1 cellular context compared by ENCODE assay signal in genomic region chr3:195162033-195162669, GRCh38.
TF ChIP-seq lines count a peak whose summit lies in the region.

No MANE protein-coding gene starts in this region.

TF ChIP-seq in K562, 482 proteins besides CTCF, POLR2A, EP300 and RAD21 (continued from another document):
- TF ChIP-seq NFRKB (IDR thresholded peaks at IDR 0.05; ENCODE audit: low read depth): peak; percentile 59; the same call in 1 of the 2 replicates
- 0 out of 2 replicates have a peak, but pooled peaks have one; percentile 15 for TF ChIP-seq ZNF134 (CRISPR knock-in tag; conservative IDR thresholded peaks at IDR 0.05)
- TF ChIP-seq ETV5 (CRISPR knock-in tag; IDR thresholded peaks at IDR 0.05; ENCODE audit: low read depth): peak; percentile 86; the same call in 1 of the 2 replicates
- 0 out of 2 replicates have a peak, but pooled peaks have one; percentile 63 for TF ChIP-seq ZBTB17 (CRISPR knock-in tag; IDR thresholded peaks at IDR 0.05)
- no peak for TF ChIP-seq ZNF224 (CRISPR knock-in tag; IDR thresholded peaks at IDR 0.05)
- no peak for TF ChIP-seq ATF1 (CRISPR knock-in tag; IDR thresholded peaks at IDR 0.05)
- TF ChIP-seq ATF1 (tag; IDR thresholded peaks at IDR 0.05): no peak
- TF ChIP-seq NONO (IDR thresholded peaks at IDR 0.05; ENCODE audit: low read depth in 2 of 2, low read length in 1 of 2): no peak
- 0 out of 2 replicates have a peak, but pooled peaks have one; percentile 36 for TF ChIP-seq HDAC2 (IDR thresholded peaks at IDR 0.05)
- no peak for TF ChIP-seq ZNF764 (CRISPR knock-in tag; IDR thresholded peaks at IDR 0.05; ENCODE audit: low read depth)
- TF ChIP-seq NRF1 (conservative IDR thresholded peaks at IDR 0.05 in 1 of 2, IDR thresholded peaks at IDR 0.05 in 1 of 2): no peak
- TF ChIP-seq HMBOX1 (IDR thresholded peaks at IDR 0.05): peak; percentile 39; the same call in 1 of the 2 replicates
- TF ChIP-seq THRB (CRISPR knock-in tag; conservative IDR thresholded peaks at IDR 0.05): no peak
- TF ChIP-seq SMARCA4 (IDR thresholded peaks at IDR 0.05): peak; percentile 74
- 0 out of 2 replicates have a peak, but pooled peaks have one; percentile 37 for TF ChIP-seq CLOCK (CRISPR knock-in tag; IDR thresholded peaks at IDR 0.05; ENCODE audit: borderline replicate concordance)
- no peak for TF ChIP-seq CCAR2 (IDR thresholded peaks at IDR 0.05; ENCODE audit: low read depth, low read length)
- no peak for TF ChIP-seq NR2C1 (IDR thresholded peaks at IDR 0.05)
- TF ChIP-seq NR2C1 (tag; IDR thresholded peaks at IDR 0.05): peak; percentile 61
- TF ChIP-seq ID3 (CRISPR knock-in tag; IDR thresholded peaks at IDR 0.05): no peak
- TF ChIP-seq ID3 (tag; IDR thresholded peaks at IDR 0.05): peak; percentile 75; the same call in 1 of the 2 replicates
- no peak for TF ChIP-seq HLTF (IDR thresholded peaks at IDR 0.05)
- TF ChIP-seq CC2D1A (IDR thresholded peaks at IDR 0.05): 0 out of 2 replicates have a peak, but pooled peaks have one; percentile 17
- TF ChIP-seq ZNF444 (CRISPR knock-in tag; IDR thresholded peaks at IDR 0.05): peak; percentile 55; the same call in 1 of the 2 replicates
- TF ChIP-seq ZNF140 (CRISPR knock-in tag; IDR thresholded peaks at IDR 0.05): no peak
- peak; percentile 52 for TF ChIP-seq CBFA2T2 (conservative IDR thresholded peaks at IDR 0.05)
- TF ChIP-seq MEIS2 (IDR thresholded peaks at IDR 0.05; ENCODE audit: partially characterized antibody): peak; percentile 96
- no peak for TF ChIP-seq ZNF318 (IDR thresholded peaks at IDR 0.05; ENCODE audit: borderline replicate concordance in 1 of 2, low read depth in 1 of 2)
- TF ChIP-seq TAL1 (IDR thresholded peaks at IDR 0.05): peak; percentile 70
- no peak for TF ChIP-seq FOS (IDR thresholded peaks at IDR 0.05; ENCODE audit: extremely low read depth, insufficient read length)
- TF ChIP-seq SMAD3 (CRISPR knock-in tag; conservative IDR thresholded peaks at IDR 0.05): 0 out of 2 replicates have a peak, but pooled peaks have one; percentile 14
- no peak for TF ChIP-seq NFXL1 (CRISPR knock-in tag; IDR thresholded peaks at IDR 0.05)
- TF ChIP-seq GABPA (tag; conservative IDR thresholded peaks at IDR 0.05; ENCODE audit: low read depth): peak; percentile 68
- TF ChIP-seq ZBED1 (IDR thresholded peaks at IDR 0.05): no peak
- TF ChIP-seq ZBTB2 (IDR thresholded peaks at IDR 0.05): peak; percentile 25; the same call in 1 of the 2 replicates
- 0 out of 2 replicates have a peak, but pooled peaks have one; percentile 42 for TF ChIP-seq ERF (CRISPR knock-in tag; IDR thresholded peaks at IDR 0.05)
- no peak for TF ChIP-seq CGGBP1 (CRISPR knock-in tag; IDR thresholded peaks at IDR 0.05)
- 0 out of 2 replicates have a peak, but pooled peaks have one; percentile 58 for TF ChIP-seq ZNF445 (CRISPR knock-in tag; IDR thresholded peaks at IDR 0.05; ENCODE audit: low read depth)
- TF ChIP-seq YBX1 (IDR thresholded peaks at IDR 0.05): no peak
- 0 out of 4 replicates have a peak, but pooled peaks of 1 of the 2 experiments have one; percentile 10 for TF ChIP-seq KDM1A (IDR thresholded peaks at IDR 0.05)
- TF ChIP-seq ETV1 (tag; conservative IDR thresholded peaks at IDR 0.05; ENCODE audit: low read depth): peak; percentile 95
- TF ChIP-seq HMGN3 (IDR thresholded peaks at IDR 0.05; ENCODE audit: borderline replicate concordance, extremely low read depth, insufficient read length, low read depth, low read length): peak; percentile 47
- TF ChIP-seq CEBPG (CRISPR knock-in tag; IDR thresholded peaks at IDR 0.05): no peak
- TF ChIP-seq CEBPG (tag; conservative IDR thresholded peaks at IDR 0.05 in 1 of 2, IDR thresholded peaks at IDR 0.05 in 1 of 2): no peak
- peak; percentile 30; the same call in 1 of the 2 replicates for TF ChIP-seq JUND (IDR thresholded peaks at IDR 0.05; ENCODE audit: borderline replicate concordance, low read depth, low read length)
- peak; percentile 53; the same call in 1 of the 3 replicates for TF ChIP-seq JUND (tag; IDR thresholded peaks at IDR 0.05; ENCODE audit: borderline replicate concordance, low read depth, low read length)
- peak in 1 of 2 experiments; percentile 31; a peak in 1 of 4 replicates for TF ChIP-seq RCOR1 (IDR thresholded peaks at IDR 0.05; ENCODE audit: borderline replicate concordance in 1 of 2, low read depth in 2 of 2, low read length in 2 of 2)
- TF ChIP-seq PML (IDR thresholded peaks at IDR 0.05; ENCODE audit: low read length): peak; percentile 31; the same call in 1 of the 2 replicates
- no peak for TF ChIP-seq CREBBP (IDR thresholded peaks at IDR 0.05; ENCODE audit: low read depth, low read length)
- 0 out of 2 replicates have a peak, but pooled peaks have one; percentile 9 for TF ChIP-seq SPI1 (IDR thresholded peaks at IDR 0.05; ENCODE audit: borderline replicate concordance, low read depth, low read length)
- peak; percentile 82 for TF ChIP-seq DPF2 (IDR thresholded peaks at IDR 0.05)
